18 cellular contexts compared by ENCODE assay signal in genomic region chr12:122208073-122208820, GRCh38. TPM values are rescaled to one million over a fixed set of nuclear protein-coding genes. Genes with fewer than 3 reads are reported as not detected.
A peak's percentile ranks its signal among the peaks of the same experiment; 100 is the strongest.
DNase-seq lines count a peak whose midpoint lies in the region; ATAC-seq and TF ChIP-seq lines count a peak whose summit lies in the region.
"Had no signal": no experiment of that assay in that cellular context is flagged by ENCODE, and none has a peak within 500 bp of the region (broad histone marks: within the 10 kb centered on the region; RNA-seq: fewer than 3 reads in every experiment).

No MANE protein-coding gene starts in this region.

- H3K4me3 ChIP-seq in IMR-90 (ENCODE audit: insufficient read depth, low read depth, low read length) (no peak overlapping the region), suprapubic skin (no peak overlapping the region)
- H3K4me3 ChIP-seq: A549 had no signal

- no peak overlapping the region for H3K56ac ChIP-seq in IMR-90 (ENCODE audit: extremely low read depth, insufficient read depth, low read length)

- ATAC-seq in activated T-cell treated with anti-CD3 and anti-CD28 coated beads, Interleukin-2, amount 50 U/mL, for 72 hours (replicated peaks in 1 of 2) = no peak
- ATAC-seq in IMR-90 (ENCODE audit: low read depth) (no peak), GM19452 (IDR thresholded peaks at IDR 0.05; ENCODE audit: unreplicated experiment) (no peak), GM18873 (IDR thresholded peaks at IDR 0.05; ENCODE audit: low FRiP score, unreplicated experiment) (no peak)
- ATAC-seq: A549 had no signal

- H3K9me3 ChIP-seq in IMR-90 (ENCODE audit: control insufficient read depth, insufficient read depth, low read length) = no peaks in the 10 kb centered on the region
- H3K9me3 ChIP-seq in suprapubic skin = no peaks in the 10 kb centered on the region
- H3K9me3 ChIP-seq: A549 had no signal

- in situ Hi-C loops in IMR-90 (cut with MboI; ENCODE audit: low sequenced_read_pairs) (no loop called here), GM13977 (cut with MboI; ENCODE audit: low pct_unique_long_range_greater_than_20kb, low sequenced_read_pairs, unreplicated experiment) (no loop called here)

- no peak overlapping the region for H3K23ac ChIP-seq in IMR-90 (ENCODE audit: low read depth, low read length)

- peaks cover 0 to 14% of the 10 kb centered on the region in 2 donors for H3K36me3 Mint-ChIP-seq in activated T-cell treated with anti-CD3 and anti-CD28 coated beads, Interleukin-2, amount 50 U/mL, for 72 hours (ENCODE audit: insufficient read depth in 2 of 2)

- intact Hi-C loops in IMR-90 (cut with micrococcal nuclease) = no loop called here

- H2BK120ac ChIP-seq in IMR-90 (ENCODE audit: low read depth, low read length) = no peak overlapping the region

- peaks cover under 1% of the 10 kb centered on the region for H3K4me1 Mint-ChIP-seq in activated T-cell treated with anti-CD3 and anti-CD28 coated beads, Interleukin-2, amount 50 U/mL, for 72 hours (ENCODE audit: low read depth)

- no peak for TF ChIP-seq EP300 in suprapubic skin (IDR thresholded peaks at IDR 0.05)

- H3K79me1 ChIP-seq in IMR-90 (ENCODE audit: low read depth in 1 of 2, low read length in 2 of 2) = peaks cover 0 to 4% of the 10 kb centered on the region in 2 experiments; a peak in 1 of 4 replicates

- no peak overlapping the region for H3K4ac ChIP-seq in IMR-90 (ENCODE audit: low read depth, low read length)

- H3K27ac ChIP-seq in IMR-90 (ENCODE audit: insufficient read depth, low read length) = no peak overlapping the region
- H3K27ac ChIP-seq in suprapubic skin = no peak overlapping the region
- H3K27ac ChIP-seq: A549 had no signal

- no peaks in the 10 kb centered on the region for H3K9me3 Mint-ChIP-seq in activated T-cell treated with anti-CD3 and anti-CD28 coated beads, Interleukin-2, amount 50 U/mL, for 72 hours

- H3K18ac ChIP-seq in IMR-90 (ENCODE audit: low read depth, low read length) = no peak overlapping the region

- H2BK20ac ChIP-seq in IMR-90 (ENCODE audit: low read depth, low read length) = no peak overlapping the region

- POLR2A ChIA-PET in IMR-90 (lab: Charles Lee; ENCODE audit: unreplicated experiment) = interaction anchor here (0.6 kb wide), 1 partner anchor 31 kb away, joined by 10 read pairs; no protein-coding TSS in a partner anchor

- no peaks in the 10 kb centered on the region for H3K4me1 ChIP-seq in IMR-90 (ENCODE audit: control insufficient read depth, insufficient read depth, low read length)
- H3K4me1 ChIP-seq in suprapubic skin = peaks cover 16% of the 10 kb centered on the region
- H3K4me1 ChIP-seq: A549 had no signal

- CTCF ChIA-PET in IMR-90 (lab: Yijun Ruan, JAX) = interaction anchor here (0.6 kb wide), 1 partner anchor 722 kb away, joined by 3 read pairs; no protein-coding TSS in a partner anchor

- DNase-seq in activated T-cell treated with anti-CD3 and anti-CD28 coated beads, Interleukin-2, amount 50 U/mL, for 72 hours = no peak
- DNase-seq in activated T-cell treated with anti-CD3 and anti-CD28 coated beads, Interleukin-2, amount 50 U/mL, for 48 hours = no peak
- DNase-seq in IMR-90 = no peak
- DNase-seq in cerebellar cortex (ENCODE audit: low spot score) = peak; percentile 52
- DNase-seq in suprapubic skin (ENCODE audit: low spot score in 2 of 2) = peak; percentile 21 to 78
- no peak for DNase-seq in GM13977 (ENCODE audit: low spot score)
- DNase-seq: HCEC 1CT; NCI-H1048; NCI-H146; NCI-H2081 treated with DMSO at 0.1 percent for 48 hours; NCI-H2227 treated with DMSO at 0.1 percent for 48 hours; NCI-H524 treated with DMSO at 0.1 percent for 48 hours; NK-92 treated with Interleukin-12 subunit alpha and Interleukin-12 subunit beta, amount 100 ng/mL, for 24 hours had no signal

- no peak overlapping the region for H2AK5ac ChIP-seq in IMR-90 (ENCODE audit: low read depth, low read length)

- no peak overlapping the region for H3K4me2 ChIP-seq in IMR-90 (ENCODE audit: low read depth, low read length)
- H3K4me2 ChIP-seq: A549 had no signal

- peaks cover 18% of the 10 kb centered on the region for H4K20me1 ChIP-seq in IMR-90 (ENCODE audit: insufficient read depth, low read length)

- H3K14ac ChIP-seq in IMR-90 (replicated peaks; ENCODE audit: low read depth, low read length) = no peak overlapping the region

- H4K8ac ChIP-seq in IMR-90 (ENCODE audit: low read depth in 2 of 2, low read length in 2 of 2) = no peak overlapping the region

- no peak overlapping the region for H4K91ac ChIP-seq in IMR-90 (ENCODE audit: insufficient read depth, low read depth, low read length)

- H3K9me1 ChIP-seq in IMR-90 (ENCODE audit: insufficient read depth, low read length) = no peaks in the 10 kb centered on the region; the same call in 1 of the 2 replicates

- H3K27me3 ChIP-seq in IMR-90 (ENCODE audit: control insufficient read depth, insufficient read depth, low read length) (peaks cover 20% of the 10 kb centered on the region), suprapubic skin (peaks cover 14% of the 10 kb centered on the region)

- no peak for TF ChIP-seq POLR2A in IMR-90 (IDR thresholded peaks at IDR 0.05; ENCODE audit: low read depth, low read length)
- no peak for TF ChIP-seq POLR2A in suprapubic skin (IDR thresholded peaks at IDR 0.05)

- no peak overlapping the region for H2AFZ ChIP-seq in IMR-90 (replicated peaks; ENCODE audit: low read length, poor library complexity)

- WGBS in IMR-90 (ENCODE audit: extremely low coverage in 2 of 2, insufficient read length in 1 of 2), 2 experiments = 77% methylated on average over 5 of the region's 18 CpGs; no CpG with 5 or more reads in 1 of the 2 experiments
- WGBS in suprapubic skin = 88% methylated on average over 18 of the region's 18 CpGs

- TF ChIP-seq CTCF in IMR-90 (conservative IDR thresholded peaks at IDR 0.05; ENCODE audit: low read depth, low read length) = no peak
- no peak for TF ChIP-seq CTCF in suprapubic skin (IDR thresholded peaks at IDR 0.05)
- no peak for TF ChIP-seq CTCF in GM13977 (IDR thresholded peaks at IDR 0.05; ENCODE audit: extremely low read depth, insufficient read depth, missing control alignments)

- TSS peak; percentile 83 for BruUV-seq in IMR-90 (replicated peaks; lab: Mats Ljungman, UMichigan)

- dilution Hi-C loops in IMR-90 (cut with HindIII; ENCODE audit: low sequenced_read_pairs, unreplicated experiment) = no loop called here

- no peak overlapping the region for H2BK5ac ChIP-seq in IMR-90 (ENCODE audit: low read depth, low read length, poor library complexity, severe bottlenecking)

- H2AK9ac ChIP-seq in IMR-90 (replicated peaks; ENCODE audit: low read depth, low read length, poor library complexity) = no peak overlapping the region

- H3K27me3 Mint-ChIP-seq in activated T-cell treated with anti-CD3 and anti-CD28 coated beads, Interleukin-2, amount 50 U/mL, for 72 hours (ENCODE audit: low read depth) = peaks cover 10% of the 10 kb centered on the region

- H3K9ac ChIP-seq in IMR-90 (ENCODE audit: low read depth, low read length) = no peak overlapping the region

- H3K4me3 Mint-ChIP-seq in activated T-cell treated with anti-CD3 and anti-CD28 coated beads, Interleukin-2, amount 50 U/mL, for 72 hours = no peak overlapping the region
- H3K4me3 Mint-ChIP-seq: CD14-positive monocyte had no signal

- peak overlapping the region; percentile 13 for H3K27ac Mint-ChIP-seq in activated T-cell treated with anti-CD3 and anti-CD28 coated beads, Interleukin-2, amount 50 U/mL, for 72 hours

- no peak overlapping the region for H4K5ac ChIP-seq in IMR-90 (ENCODE audit: low read depth, low read length)

- TF ChIP-seq RAD21 in IMR-90 (IDR thresholded peaks at IDR 0.05; ENCODE audit: low read length) = no peak

- no peak overlapping the region for H2BK15ac ChIP-seq in IMR-90 (ENCODE audit: low read depth, low read length)

- H3K36me3 ChIP-seq in IMR-90 (ENCODE audit: control insufficient read depth, insufficient read depth, low read length) (peaks cover 35% of the 10 kb centered on the region), suprapubic skin (peaks cover 57% of the 10 kb centered on the region)

TF ChIP-seq in IMR-90, 13 proteins besides CTCF, POLR2A, EP300 and RAD21 (continues in another document):
- TF ChIP-seq MAZ (IDR thresholded peaks at IDR 0.05; ENCODE audit: borderline replicate concordance, low read depth, low read length) = no peak
- TF ChIP-seq BHLHE40 (IDR thresholded peaks at IDR 0.05; ENCODE audit: low read depth, low read length) = no peak

RNA-seq across cellular contexts. Expression of gene B3GNT4, which starts 4.7 kb away (rescaled TPM):
- 1 to 10 TPM in 1 of 2 donors, under 1 TPM in 1; 0.55 to 1.1 TPM for total RNA-seq in activated T-cell treated with anti-CD3 and anti-CD28 coated beads, Interleukin-2, amount 50 U/mL, for 72 hours
- under 0.01 and 0.18 TPM in 2 replicates for total RNA-seq in IMR-90 (2012; rRNA removed)
- polyA plus RNA-seq in IMR-90 (2012; rRNA removed) = 0.53 and 0.99 TPM in 2 replicates
- polyA plus RNA-seq in IMR-90 (2012; cell fraction: cytosol; rRNA removed) = 0.39 and 0.96 TPM in 2 replicates
- polyA plus RNA-seq in IMR-90 (2012; cell fraction: nucleus; rRNA removed; ENCODE audit: low replicate concordance) = 0.50 and 0.98 TPM in 2 replicates
- total RNA-seq in suprapubic skin = 10 to 100 TPM in 1 of 4 donors, 1 to 10 TPM in 3; 3.3 to 12.9 (median 5.6) TPM
- polyA plus RNA-seq: CD14-positive monocyte had no signal

RNA-seq across cellular contexts. Expression of gene DIABLO, which starts 17.6 kb away (rescaled TPM):
- 10 to 100 TPM; 48.4 to 51.3 TPM for total RNA-seq in activated T-cell treated with anti-CD3 and anti-CD28 coated beads, Interleukin-2, amount 50 U/mL, for 72 hours
- total RNA-seq in IMR-90 (2012; rRNA removed) (102 and 104 TPM in 2 replicates), suprapubic skin (10 to 100 TPM; 33.3 to 58.3 (median 53.3) TPM)
- polyA plus RNA-seq in IMR-90 (2012; rRNA removed) = 67.0 and 69.7 TPM in 2 replicates
- 54.3 and 66.2 TPM in 2 replicates for polyA plus RNA-seq in IMR-90 (2012; cell fraction: cytosol; rRNA removed)
- polyA plus RNA-seq in IMR-90 (2012; cell fraction: nucleus; rRNA removed; ENCODE audit: low replicate concordance) = 43.2 and 64.8 TPM in 2 replicates

RNA-seq across cellular contexts. Expression of gene LRRC43, which starts 25.3 kb away (rescaled TPM):
- total RNA-seq in activated T-cell treated with anti-CD3 and anti-CD28 coated beads, Interleukin-2, amount 50 U/mL, for 72 hours = 1 to 10 TPM in 1 of 2 donors, under 1 TPM in 1; 0.74 to 1.2 TPM
- total RNA-seq in IMR-90 (2012; rRNA removed) (0.36 TPM in 1 of 2 replicates, not detected in the other), suprapubic skin (1 to 10 TPM in 1 of 4 donors, not detected in 3; 1.1 TPM)
- 0.19 and 0.26 TPM in 2 replicates for polyA plus RNA-seq in IMR-90 (2012; rRNA removed)
- polyA plus RNA-seq in IMR-90 (2012; cell fraction: cytosol; rRNA removed) = 0.87 and 0.90 TPM in 2 replicates
- polyA plus RNA-seq in IMR-90 (2012; cell fraction: nucleus; rRNA removed; ENCODE audit: low replicate concordance) = 0.75 and 0.88 TPM in 2 replicates
- total RNA-seq: HT-29 had no signal
- polyA plus RNA-seq: CD14-positive monocyte had no signal

RNA-seq across cellular contexts. Expression of gene IL31, which starts 34.2 kb away (rescaled TPM):
- 1 to 10 TPM; 4.0 to 8.0 TPM for total RNA-seq in activated T-cell treated with anti-CD3 and anti-CD28 coated beads, Interleukin-2, amount 50 U/mL, for 72 hours
- not detected in 2 replicates for total RNA-seq in IMR-90 (2012; rRNA removed)
- not detected in 2 replicates for polyA plus RNA-seq in IMR-90 (2012; rRNA removed)
- not detected in 2 replicates for polyA plus RNA-seq in IMR-90 (2012; cell fraction: cytosol; rRNA removed)
- polyA plus RNA-seq in IMR-90 (2012; cell fraction: nucleus; rRNA removed; ENCODE audit: low replicate concordance) = not detected in 2 replicates
- not detected for total RNA-seq in suprapubic skin
- total RNA-seq: HT-29 had no signal
- polyA plus RNA-seq: A549, CD14-positive monocyte had no signal

RNA-seq across cellular contexts. Expression of gene VPS33A, which starts 58.0 kb away (rescaled TPM):
- 10 to 100 TPM; 23.5 to 24.1 TPM for total RNA-seq in activated T-cell treated with anti-CD3 and anti-CD28 coated beads, Interleukin-2, amount 50 U/mL, for 72 hours
- total RNA-seq in IMR-90 (2012; rRNA removed) (20.3 and 21.4 TPM in 2 replicates), suprapubic skin (10 to 100 TPM; 13.6 to 19.4 (median 15.1) TPM)
- 14.0 and 14.3 TPM in 2 replicates for polyA plus RNA-seq in IMR-90 (2012; rRNA removed)
- polyA plus RNA-seq in IMR-90 (2012; cell fraction: cytosol; rRNA removed) = 6.3 and 11.3 TPM in 2 replicates
- 4.7 and 15.0 TPM in 2 replicates for polyA plus RNA-seq in IMR-90 (2012; cell fraction: nucleus; rRNA removed; ENCODE audit: low replicate concordance)

Comparison
In these comparisons a context has a peak if more than half of its experiments do, and no peak if none do; other contexts are left out.
1. DNase-seq: peak in cerebellar cortex (single experiment) and suprapubic skin (2 of 2); none in activated T-cell treated with anti-CD3 and anti-CD28 coated beads, Interleukin-2, amount 50 U/mL, for 72 hours (0 of 2), activated T-cell treated with anti-CD3 and anti-CD28 coated beads, Interleukin-2, amount 50 U/mL, for 48 hours (0 of 2), IMR-90 (single experiment) and GM13977 (single experiment).